In the genomic region with DNA sequence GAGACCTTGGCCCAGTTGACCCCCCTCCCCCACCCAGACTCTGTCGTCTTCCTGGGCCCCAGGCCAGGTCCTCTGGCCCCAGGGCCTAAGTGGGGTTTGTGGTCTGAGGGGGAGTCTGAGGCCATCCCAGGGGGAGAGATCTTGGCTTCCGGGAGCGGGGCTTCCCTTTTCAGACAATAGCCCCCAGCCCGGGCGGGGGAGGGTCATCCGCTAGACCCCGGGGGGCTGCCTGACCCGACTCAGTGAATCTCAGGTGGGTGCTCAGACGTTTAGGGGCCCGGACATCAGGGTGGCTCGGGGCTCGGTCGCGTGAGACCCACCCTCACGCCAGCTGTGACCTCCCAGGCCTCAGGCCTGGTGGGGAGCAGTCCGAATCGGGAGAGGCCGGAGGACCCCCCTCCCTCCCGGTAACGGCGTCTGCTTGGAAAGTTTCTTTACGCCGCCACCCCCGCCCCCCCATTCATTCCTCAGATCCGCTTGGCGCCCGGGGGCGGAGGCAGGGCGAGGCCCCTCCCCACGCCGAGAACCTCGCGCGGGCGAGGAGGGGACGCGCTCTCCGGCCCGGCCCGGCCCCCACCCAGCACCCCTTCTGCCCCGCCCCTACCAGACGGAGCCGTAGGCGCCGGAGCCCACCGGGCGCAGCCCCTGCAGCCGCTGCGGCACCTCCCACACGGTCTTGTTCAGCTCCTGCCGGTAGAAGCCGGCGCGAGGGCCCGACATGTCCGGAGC, we compare ENCODE assay signal across 6 cellular contexts. TPM values are rescaled to one million over a fixed set of nuclear protein-coding genes. Genes with fewer than 3 reads are reported as not detected.
A peak's percentile ranks its signal among the peaks of the same experiment; 100 is the strongest.
DNase-seq lines count a peak whose midpoint lies in the region; ATAC-seq and TF ChIP-seq lines count a peak whose summit lies in the region.

No MANE protein-coding gene starts in this region.

- no peaks in the 10 kb centered on the region for H3K27me3 Mint-ChIP-seq in activated B cell treated with CpG ODN at 0.5 μM for 24 hours
- H3K27me3 Mint-ChIP-seq in stimulated activated naive B cell treated with anti-CD40 and anti-IgM and Interleukin-4, amounts not matched to agents 10 μg/mL and 1 μg/mL and 100 μg/mL, for 72 hours: peaks cover 9 to 16% of the 10 kb centered on the region in 2 donors

- H3K4me3 Mint-ChIP-seq in activated B cell treated with CpG ODN at 0.5 μM for 24 hours: peak overlapping the region; percentile 66
- peak overlapping the region; percentile 71 to 75 for H3K4me3 Mint-ChIP-seq in stimulated activated naive B cell treated with anti-CD40 and anti-IgM and Interleukin-4, amounts not matched to agents 10 μg/mL and 1 μg/mL and 100 μg/mL, for 72 hours

- no peaks in the 10 kb centered on the region for H3K9me3 Mint-ChIP-seq in activated B cell treated with CpG ODN at 0.5 μM for 24 hours
- no peaks in the 10 kb centered on the region for H3K9me3 Mint-ChIP-seq in stimulated activated naive B cell treated with anti-CD40 and anti-IgM and Interleukin-4, amounts not matched to agents 10 μg/mL and 1 μg/mL and 100 μg/mL, for 72 hours

- H3K27ac Mint-ChIP-seq in activated B cell treated with CpG ODN at 0.5 μM for 24 hours: no peak overlapping the region
- no peak overlapping the region for H3K27ac Mint-ChIP-seq in stimulated activated naive B cell treated with anti-CD40 and anti-IgM and Interleukin-4, amounts not matched to agents 10 μg/mL and 1 μg/mL and 100 μg/mL, for 72 hours

- CTCF ChIA-PET in activated B cell treated with CpG ODN at 0.5 μM for 24 hours (lab: Charles Lee): no interaction called here

- TF ChIP-seq CTCF in HFF-Myc (IDR thresholded peaks at IDR 0.05; ENCODE audit: low read depth, low read length, missing control alignments): no peak
- TF ChIP-seq CTCF in activated B cell treated with CpG ODN at 0.5 μM for 24 hours (IDR thresholded peaks at IDR 0.05): no peak
- TF ChIP-seq CTCF in foreskin fibroblast (IDR thresholded peaks at IDR 0.05; ENCODE audit: low read depth, low read length): no peak

- peak; percentile 56 for ATAC-seq in activated B cell treated with CpG ODN at 0.5 μM for 24 hours (ENCODE audit: low read depth)
- ATAC-seq in stimulated activated naive B cell treated with anti-CD40 and anti-IgM and Interleukin-4, amounts not matched to agents 10 μg/mL and 1 μg/mL and 100 μg/mL, for 72 hours (replicated peaks): peak; percentile 44 to 63
- no peak for ATAC-seq in HG02970 (IDR thresholded peaks at IDR 0.05; ENCODE audit: low FRiP score, unreplicated experiment)

- POLR2A ChIA-PET in activated B cell treated with CpG ODN at 0.5 μM for 24 hours (lab: Charles Lee): interaction anchor here (1.0 to 1.2 kb wide), 2 partner anchors 25 to 79 kb away, joined by 4 read pairs; a partner anchor contains a TSS

- H3K36me3 Mint-ChIP-seq in activated B cell treated with CpG ODN at 0.5 μM for 24 hours (ENCODE audit: low read depth): no peaks in the 10 kb centered on the region
- H3K36me3 Mint-ChIP-seq in stimulated activated naive B cell treated with anti-CD40 and anti-IgM and Interleukin-4, amounts not matched to agents 10 μg/mL and 1 μg/mL and 100 μg/mL, for 72 hours: peaks cover 0 to 6% of the 10 kb centered on the region in 2 donors

- peak overlapping the region; percentile 25 for H3K4me3 ChIP-seq in HFF-Myc (replicated peaks; ENCODE audit: low read depth, low read length)
- H3K4me3 ChIP-seq in foreskin fibroblast (ENCODE audit: low read depth in 1 of 2, low read length in 2 of 2): peak overlapping the region; percentile 38 to 53

- intact Hi-C loops in activated B cell treated with CpG ODN at 0.5 μM for 24 hours (cut with micrococcal nuclease): loop anchor here (1.0 to 2.0 kb wide), 4 partner anchors 7 to 351 kb away; no protein-coding TSS in a partner anchor

- no peak for DNase-seq in HFF-Myc (ENCODE audit: extremely low read depth, low read depth)
- peak; percentile 52 for DNase-seq in activated B cell treated with CpG ODN at 0.5 μM for 24 hours
- DNase-seq in foreskin fibroblast: peak in 1 of 2 donors; percentile 81
- no peak for DNase-seq in stimulated activated naive B cell treated with anti-CD40 and anti-IgM and Interleukin-4, amounts not matched to agents 10 μg/mL and 1 μg/mL and 100 μg/mL, for 72 hours
- DNase-seq in mucosa of gallbladder (ENCODE audit: low spot score): no peak

- H3K4me1 Mint-ChIP-seq in activated B cell treated with CpG ODN at 0.5 μM for 24 hours: peaks cover 20% of the 10 kb centered on the region
- H3K4me1 Mint-ChIP-seq in stimulated activated naive B cell treated with anti-CD40 and anti-IgM and Interleukin-4, amounts not matched to agents 10 μg/mL and 1 μg/mL and 100 μg/mL, for 72 hours: peaks cover 16 to 38% of the 10 kb centered on the region in 2 donors

RNA-seq across cellular contexts. Expression of a gene that starts 0.4 kb away (rescaled TPM):
- total RNA-seq in activated B cell treated with CpG ODN at 0.5 μM for 24 hours (10.7 and 11.3 TPM in 2 replicates), mucosa of gallbladder (16.7 TPM)

RNA-seq across cellular contexts. Expression of a gene that starts 8.3 kb away (rescaled TPM):
- total RNA-seq in activated B cell treated with CpG ODN at 0.5 μM for 24 hours (4.1 and 4.4 TPM in 2 replicates), mucosa of gallbladder (23.2 TPM)

RNA-seq across cellular contexts. Expression of a gene that starts 18.7 kb away (rescaled TPM):
- total RNA-seq in activated B cell treated with CpG ODN at 0.5 μM for 24 hours: 65.0 and 68.2 TPM in 2 replicates
- total RNA-seq in mucosa of gallbladder: 100 TPM

RNA-seq across cellular contexts. Expression of a gene that starts 24.9 kb away (rescaled TPM):
- total RNA-seq in activated B cell treated with CpG ODN at 0.5 μM for 24 hours: 87.5 and 103 TPM in 2 replicates
- 64.4 TPM for total RNA-seq in mucosa of gallbladder

RNA-seq across cellular contexts. Expression of a gene that starts 37.7 kb away (rescaled TPM):
- 18.6 and 20.6 TPM in 2 replicates for total RNA-seq in activated B cell treated with CpG ODN at 0.5 μM for 24 hours
- 1,246 TPM for total RNA-seq in mucosa of gallbladder
